In the genomic region with DNA sequence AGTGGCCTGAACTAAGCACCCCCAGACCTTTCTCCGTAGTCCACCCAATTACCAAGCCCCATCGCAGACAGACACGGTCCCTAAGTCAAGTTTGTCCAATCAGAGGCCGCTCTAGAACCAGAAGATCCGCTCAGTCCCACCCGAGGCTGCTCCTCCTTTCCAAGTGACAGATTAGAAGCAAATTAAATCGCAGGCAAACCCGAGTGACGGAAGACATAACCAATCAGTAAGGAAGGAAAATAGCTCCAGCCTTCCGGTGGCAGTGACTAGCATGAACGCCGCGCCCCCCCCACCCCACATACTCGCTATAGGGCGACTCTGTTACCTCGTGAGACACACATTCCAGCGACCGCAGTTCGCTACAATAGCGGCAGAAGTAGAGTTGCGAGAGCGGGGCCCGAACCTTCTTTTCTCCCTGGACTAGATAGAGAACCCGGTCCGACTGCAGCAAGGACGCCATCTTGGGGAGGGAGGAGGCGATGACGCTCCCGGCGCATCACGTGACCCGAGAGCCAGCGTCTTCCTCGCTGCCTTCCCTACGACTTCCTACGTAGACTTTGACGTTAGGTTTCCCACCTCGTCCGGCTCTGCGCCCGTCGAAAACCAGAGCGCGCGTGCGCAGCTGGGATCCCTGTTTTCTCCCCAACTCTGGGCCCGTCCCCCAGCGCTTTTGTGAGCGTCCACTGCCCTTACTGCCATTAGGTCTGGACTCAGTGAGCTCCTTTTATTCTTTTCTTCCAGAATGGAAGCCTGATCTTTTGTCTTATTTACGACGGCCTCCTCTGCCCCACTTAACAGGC, we compare ENCODE assay signal across 8 cellular contexts. TPM values are rescaled to one million over a fixed set of nuclear protein-coding genes. Genes with fewer than 3 reads are reported as not detected.
A peak's percentile ranks its signal among the peaks of the same experiment; 100 is the strongest.
DNase-seq lines count a peak whose midpoint lies in the region; ATAC-seq and TF ChIP-seq lines count a peak whose summit lies in the region.

Gene DCTN4 (minus strand): TSS at position 484 of the 800 bp plus-strand sequence. CDS start 24 bp downstream, at position 460.

- H3K27me3 ChIP-seq in AG04450 (ENCODE audit: control insufficient read depth, insufficient read depth, low read length), result no peaks in the 10 kb centered on the region
- no peaks in the 10 kb centered on the region for H3K27me3 ChIP-seq in mammary epithelial cell (ENCODE audit: insufficient read depth, low read length)
- H3K27me3 ChIP-seq in skeletal muscle tissue (ENCODE audit: control insufficient read depth in 3 of 3, insufficient read depth in 3 of 3, low read length in 3 of 3), result no peaks in the 10 kb centered on the region

- no peaks in the 10 kb centered on the region for H4K20me1 ChIP-seq in mammary epithelial cell (ENCODE audit: insufficient read depth, low read length)

- POLR2A ChIA-PET in AG04450 (lab: Yijun Ruan, JAX), result interaction anchor here (0.5 to 2.5 kb wide), 7 partner anchors 20 to 494 kb away, joined by 3 to 26 read pairs (median 5); partner anchors contain the start of genes GM2A, RBM22 and SMIM3

- H3K27ac ChIP-seq in AG04450 (ENCODE audit: low read depth, low read length), result peak within 1 kb of the TSS; percentile 97
- H3K27ac ChIP-seq in VCaP, result peak within 1 kb of the TSS; percentile 94
- peak within 1 kb of the TSS; percentile 93 for H3K27ac ChIP-seq in mammary epithelial cell (ENCODE audit: insufficient read depth, low read depth, low read length)
- H3K27ac ChIP-seq in skeletal muscle tissue (ENCODE audit: low read depth, low read length), result peak within 1 kb of the TSS; percentile 96

- BruUV-seq in mammary epithelial cell (replicated peaks; lab: Mats Ljungman, UMichigan), result TSS peak; percentile 59

- peak within 1 kb of the TSS; percentile 85 for H3K4me2 ChIP-seq in mammary epithelial cell (ENCODE audit: insufficient read depth, low read depth, low read length)

- CTCF ChIA-PET in AG04450 (lab: Charles Lee) (interaction anchor here (0.6 to 2.6 kb wide), 6 partner anchors 20 to 312 kb away, joined by 3 to 11 read pairs (median 3); partner anchors contain the start of genes IRGM and SMIM3), mammary epithelial cell (lab: Charles Lee; ENCODE audit: low non-redundant PET) (interaction anchor here (0.6 kb wide), 2 partner anchors 20 to 22 kb away, joined by 3 to 5 read pairs; partner anchors contain the start of gene SMIM3)

- peaks cover 23% of the 10 kb centered on the region for H3K4me1 ChIP-seq in mammary epithelial cell (ENCODE audit: insufficient read depth, low read length)
- H3K4me1 ChIP-seq in skeletal muscle tissue (ENCODE audit: control insufficient read depth in 3 of 3, insufficient read depth in 3 of 3, low read length in 3 of 3), result peaks cover 5 to 19% (median 8%) of the 10 kb centered on the region in 3 donors

- peak within 1 kb of the TSS; percentile 88 for H3K4me3 ChIP-seq in AG04450 (ENCODE audit: low read depth, low read length)
- peak within 1 kb of the TSS; percentile 73 to 75 (median 74) for H3K4me3 ChIP-seq in mammary epithelial cell (replicated peaks in 1 of 3; ENCODE audit: insufficient read depth in 1 of 3, low read depth in 2 of 3, low read length in 3 of 3)
- peak within 1 kb of the TSS; percentile 97 for H3K4me3 ChIP-seq in iPS-18c (ENCODE audit: insufficient read depth, low read depth, low read length)
- peak within 1 kb of the TSS; percentile 86 to 97 (median 96) for H3K4me3 ChIP-seq in skeletal muscle tissue (ENCODE audit: low read length in 3 of 3)

- WGBS in mammary epithelial cell (ENCODE audit: low coverage, missing lambda C conversion rate), result 1% methylated on average over 36 of the region's 51 CpGs

- peak within 1 kb of the TSS; percentile 92 for H3K9ac ChIP-seq in mammary epithelial cell (ENCODE audit: insufficient read depth, low read length)
- peak within 1 kb of the TSS; percentile 90 to 97 (median 97) for H3K9ac ChIP-seq in skeletal muscle tissue (ENCODE audit: low read depth in 1 of 3, low read length in 3 of 3)

- DNase-seq in AG04450 (ENCODE audit: low read depth, low spot score) (peak; percentile 98), NCI-H2196 treated with DMSO at 0.1 percent for 48 hours (lab: John Stamatoyannopoulos, UW; ENCODE audit: unreplicated experiment) (peak; percentile 98), mammary epithelial cell (peak; percentile 100)

- intact Hi-C loops in mammary epithelial cell (cut with micrococcal nuclease), result loop anchor here (1.0 to 5.0 kb wide), 5 partner anchors 21 to 196 kb away; no protein-coding TSS in a partner anchor

- TF ChIP-seq CTCF in AG04450 (IDR thresholded peaks at IDR 0.05; ENCODE audit: low read depth, low read length) (no peak), VCaP (conservative IDR thresholded peaks at IDR 0.05) (no peak), mammary epithelial cell (conservative IDR thresholded peaks at IDR 0.05 in 1 of 2, IDR thresholded peaks at IDR 0.05 in 1 of 2; ENCODE audit: extremely low read depth in 1 of 2, insufficient read depth in 1 of 2, low read depth in 1 of 2, low read length in 2 of 2) (no peak)

- H3K9me3 ChIP-seq in AG04450 (ENCODE audit: control insufficient read depth, insufficient read depth, low read length), result no peaks in the 10 kb centered on the region
- no peaks in the 10 kb centered on the region for H3K9me3 ChIP-seq in mammary epithelial cell (replicated peaks; ENCODE audit: insufficient read depth, low read length)
- no peaks in the 10 kb centered on the region for H3K9me3 ChIP-seq in iPS-18c (ENCODE audit: control insufficient read depth, insufficient read depth, low read length)
- no peaks in the 10 kb centered on the region for H3K9me3 ChIP-seq in skeletal muscle tissue (ENCODE audit: control insufficient read depth in 3 of 3, low read length in 3 of 3)

- dilution Hi-C loops in mammary epithelial cell (cut with HindIII; ENCODE audit: low sequenced_read_pairs), result no loop called here

- H2AFZ ChIP-seq in mammary epithelial cell (ENCODE audit: low read depth, low read length), result peak within 1 kb of the TSS; percentile 98

- H3K36me3 ChIP-seq in mammary epithelial cell (ENCODE audit: insufficient read depth, low read length) (peaks cover 5% of the 10 kb centered on the region), skeletal muscle tissue (ENCODE audit: control insufficient read depth in 3 of 3, insufficient read depth in 3 of 3, low read length in 3 of 3) (peaks cover 2 to 17% (median 12%) of the 10 kb centered on the region in 3 donors)

- in situ Hi-C loops in mammary epithelial cell (cut with MboI; ENCODE audit: low sequenced_read_pairs in 2 of 2), result no loop called here

- peaks cover 44% of the 10 kb centered on the region for H3K79me2 ChIP-seq in mammary epithelial cell (ENCODE audit: insufficient read depth, low read length)

- ATAC-seq in GM18907 (IDR thresholded peaks at IDR 0.05; ENCODE audit: unreplicated experiment) (peak; percentile 95), HG03139 (IDR thresholded peaks at IDR 0.05; ENCODE audit: unreplicated experiment) (peak; percentile 96)

RNA-seq across cellular contexts. Expression of gene DCTN4, which starts in this region (rescaled TPM):
- polyA plus RNA-seq in AG04450 (2011; rRNA removed) (54.6 and 61.1 TPM in 2 replicates), mammary epithelial cell (41.8 TPM)
- polyA minus RNA-seq in AG04450 (2011; rRNA and poly(A)+ RNA removed), result 76.5 TPM in 2 replicates
- total RNA-seq in mammary epithelial cell (10 to 100 TPM; 64.7 to 70.9 TPM), skeletal muscle tissue (45.9 TPM)
- 99.4 TPM for polyA minus RNA-seq in mammary epithelial cell

Comparison
In these comparisons a context has a peak if more than half of its experiments do, and no peak if none do; other contexts are left out.
1. Peak in every context shown above with its lines: DNase-seq, ATAC-seq, H3K4me3 ChIP-seq and H3K27ac ChIP-seq.